In the genomic region with DNA sequence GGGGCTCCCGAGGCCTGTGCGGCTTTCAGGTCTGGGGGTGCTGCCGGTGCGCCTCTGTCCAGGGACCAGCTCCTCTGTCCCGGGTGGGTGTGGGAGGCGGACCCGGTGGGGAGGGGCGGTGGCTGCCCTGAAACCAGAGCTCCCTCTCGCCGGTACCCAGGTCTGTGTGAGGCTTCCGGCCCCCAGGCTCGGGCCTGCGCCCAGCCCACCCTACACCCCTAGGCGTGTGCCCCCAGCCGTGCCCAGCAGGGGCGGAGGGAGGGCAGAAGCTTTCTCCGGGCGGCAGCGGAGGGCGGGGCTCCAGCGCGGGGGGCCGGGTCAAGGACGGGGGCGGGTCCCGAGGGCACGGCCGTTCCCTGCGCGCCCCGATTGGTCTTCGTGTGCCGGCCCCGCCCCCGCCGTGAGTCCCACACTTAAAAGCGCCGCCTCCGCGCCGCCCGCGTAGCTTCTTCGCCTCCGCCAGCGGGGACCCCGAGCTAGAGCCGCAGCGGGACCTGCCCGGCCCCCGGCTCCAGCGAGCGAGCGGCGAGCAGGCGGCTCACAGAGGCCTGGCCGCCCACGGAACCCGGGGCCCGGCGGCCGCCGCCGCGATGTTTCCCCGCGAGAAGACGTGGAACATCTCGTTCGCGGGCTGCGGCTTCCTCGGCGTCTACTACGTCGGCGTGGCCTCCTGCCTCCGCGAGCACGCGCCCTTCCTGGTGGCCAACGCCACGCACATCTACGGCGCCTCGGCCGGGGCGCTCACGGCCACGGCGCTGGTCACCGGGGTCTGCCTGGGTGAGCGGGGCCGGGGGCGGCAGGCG, we compare ENCODE assay signal across 8 cellular contexts. TPM values are rescaled to one million over a fixed set of nuclear protein-coding genes. Genes with fewer than 3 reads are reported as not detected.
DNase-seq lines count a peak whose midpoint lies in the region; ATAC-seq and TF ChIP-seq lines count a peak whose summit lies in the region.

No MANE protein-coding gene starts in this region.

- ATAC-seq in GM18520 (IDR thresholded peaks at IDR 0.05; ENCODE audit: unreplicated experiment): peak; percentile 42
- ATAC-seq in HG03039 (IDR thresholded peaks at IDR 0.05; ENCODE audit: unreplicated experiment): peak; percentile 57
- ATAC-seq in activated B cell treated with CpG ODN at 0.5 μM for 24 hours (ENCODE audit: low read depth): peak; percentile 85

- H3K27me3 Mint-ChIP-seq in activated B cell treated with CpG ODN at 0.5 μM for 24 hours: no peaks in the 10 kb centered on the region

- H3K4me3 ChIP-seq in A673 (ENCODE audit: low read depth, low read length, poor library complexity, severe bottlenecking) (peak overlapping the region; percentile 82), cardiac fibroblast (replicated peaks in 1 of 2; ENCODE audit: low read depth in 2 of 2, low read length in 2 of 2) (peak overlapping the region; percentile 72 to 76)

- no peak overlapping the region for H3K27ac Mint-ChIP-seq in activated B cell treated with CpG ODN at 0.5 μM for 24 hours

- H3K4me1 ChIP-seq in A673 (ENCODE audit: insufficient read depth, low read length, poor library complexity, severe bottlenecking): peaks cover 6% of the 10 kb centered on the region

- peak overlapping the region; percentile 85 for H3K4me3 Mint-ChIP-seq in activated B cell treated with CpG ODN at 0.5 μM for 24 hours

- H3K27me3 ChIP-seq in A673 (replicated peaks; ENCODE audit: insufficient read depth, low read depth, low read length, poor library complexity): no peaks in the 10 kb centered on the region

- no peaks in the 10 kb centered on the region for H3K36me3 ChIP-seq in A673 (ENCODE audit: insufficient read depth, low read length, poor library complexity, severe bottlenecking)

- no peaks in the 10 kb centered on the region for H3K9me3 Mint-ChIP-seq in activated B cell treated with CpG ODN at 0.5 μM for 24 hours

- DNase-seq in A673 (ENCODE audit: low spot score): peak; percentile 93
- DNase-seq in NCI-H2171 (lab: John Stamatoyannopoulos, UW): peak; percentile 77
- DNase-seq in activated B cell treated with CpG ODN at 0.5 μM for 24 hours: peak; percentile 95
- peak; percentile 81 to 92 for DNase-seq in cardiac fibroblast (ENCODE audit: low read depth in 2 of 2)
- peak; percentile 81 for DNase-seq in iris pigment epithelial cell (ENCODE audit: low read depth)
- DNase-seq in stimulated activated CD4-positive, alpha-beta T cell treated with anti-CD3 and anti-CD28 coated beads, Interleukin-12 subunit alpha, Interleukin-12 subunit beta, amount 100 ng/mL, for 4 hours: peak; percentile 94

- H3K27ac ChIP-seq in A673 (ENCODE audit: low read depth, low read length, poor library complexity, severe bottlenecking): peak overlapping the region; percentile 87

- intact Hi-C loops in A673 (cut with micrococcal nuclease; ENCODE audit: unreplicated experiment) (no loop called here), activated B cell treated with CpG ODN at 0.5 μM for 24 hours (cut with micrococcal nuclease) (loop anchor here (1.0 kb wide), 2 partner anchors 10 to 21 kb away; a partner anchor contains a TSS)

- POLR2A ChIA-PET in A673 (lab: Charles Lee; ENCODE audit: low non-redundant PET): interaction anchor here (0.6 to 1.0 kb wide), 4 partner anchors 10 to 464 kb away, joined by 3 to 8 read pairs (median 3); a partner anchor contains a TSS
- POLR2A ChIA-PET in activated B cell treated with CpG ODN at 0.5 μM for 24 hours (lab: Charles Lee): interaction anchor here (0.5 to 5.6 kb wide), 20 partner anchors 9 to 719 kb away, joined by 3 to 104 read pairs (median 6); a partner anchor contains a TSS

- TF ChIP-seq CTCF in A673 (conservative IDR thresholded peaks at IDR 0.05; ENCODE audit: low read depth, low read length): no peak
- no peak for TF ChIP-seq CTCF in activated B cell treated with CpG ODN at 0.5 μM for 24 hours (IDR thresholded peaks at IDR 0.05)
- TF ChIP-seq CTCF in cardiac fibroblast (IDR thresholded peaks at IDR 0.05; ENCODE audit: low read depth, low read length): peak; percentile 8

- CTCF ChIA-PET in A673 (lab: Charles Lee) (no interaction called here), activated B cell treated with CpG ODN at 0.5 μM for 24 hours (lab: Charles Lee) (interaction anchor here (1.0 kb wide), 1 partner anchor 24 kb away, joined by 4 read pairs; a partner anchor contains a TSS)

- peaks cover 14% of the 10 kb centered on the region for H3K4me1 Mint-ChIP-seq in activated B cell treated with CpG ODN at 0.5 μM for 24 hours

- no peaks in the 10 kb centered on the region for H3K9me3 ChIP-seq in A673 (ENCODE audit: low read depth, low read length, poor library complexity, severe bottlenecking)

- peaks cover 13% of the 10 kb centered on the region for H3K36me3 Mint-ChIP-seq in activated B cell treated with CpG ODN at 0.5 μM for 24 hours (ENCODE audit: low read depth)

- no TSS peak for BruUV-seq in A673 (replicated peaks; lab: Mats Ljungman, UMichigan)

RNA-seq across cellular contexts. Expression of a gene that starts 0.6 kb away (rescaled TPM):
- total RNA-seq in A673 (2021) (45.0 and 45.4 TPM in 2 replicates), activated B cell treated with CpG ODN at 0.5 μM for 24 hours (52.9 and 53.2 TPM in 2 replicates)

RNA-seq across cellular contexts. Expression of a gene that starts 8.4 kb away (rescaled TPM):
- 0.90 and 1.1 TPM in 2 replicates for total RNA-seq in A673 (2021)
- total RNA-seq in activated B cell treated with CpG ODN at 0.5 μM for 24 hours: 4.1 and 4.5 TPM in 2 replicates

RNA-seq across cellular contexts. Expression of a gene that starts 9.6 kb away (rescaled TPM):
- total RNA-seq in A673 (2021) (1,325 and 1,354 TPM in 2 replicates), activated B cell treated with CpG ODN at 0.5 μM for 24 hours (4,124 and 4,449 TPM in 2 replicates)

RNA-seq across cellular contexts. Expression of a gene that starts 13.4 kb away (rescaled TPM):
- total RNA-seq in A673 (2021) (123 and 127 TPM in 2 replicates), activated B cell treated with CpG ODN at 0.5 μM for 24 hours (14.4 and 14.5 TPM in 2 replicates)

RNA-seq across cellular contexts. Expression of a gene that starts 14.3 kb away (rescaled TPM):
- total RNA-seq in A673 (2021) (20.6 and 23.9 TPM in 2 replicates), activated B cell treated with CpG ODN at 0.5 μM for 24 hours (21.3 and 25.6 TPM in 2 replicates)

Comparison
In these comparisons a context has a peak if more than half of its experiments do, and no peak if none do; other contexts are left out.
1. Peak in every context shown above with its lines: DNase-seq, ATAC-seq, H3K4me3 ChIP-seq and H3K27ac ChIP-seq.